12 cellular contexts compared by ENCODE assay signal in the genomic region with DNA sequence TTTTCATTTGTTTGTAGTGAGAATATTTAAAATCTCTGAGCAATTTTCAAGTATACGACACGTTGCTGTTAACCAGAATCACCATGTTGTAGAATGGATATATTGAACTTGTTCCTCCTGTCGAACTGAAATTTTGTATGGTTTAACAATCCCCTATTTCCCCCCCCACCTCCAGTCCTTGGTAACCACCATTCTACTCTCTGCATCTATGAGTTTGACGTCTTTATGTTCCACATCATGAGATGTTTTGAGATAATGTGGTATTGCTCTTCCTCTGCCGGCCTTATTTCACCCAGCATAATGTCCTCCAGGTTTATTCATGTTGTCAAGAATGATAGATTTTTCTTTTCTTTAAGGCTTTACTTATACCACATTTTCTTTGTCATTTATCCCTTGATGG.
"Had no signal": no experiment of that assay in that cellular context is flagged by ENCODE, and none has a peak within 500 bp of the region (broad histone marks: within the 10 kb centered on the region; RNA-seq: fewer than 3 reads in every experiment).

No MANE protein-coding gene starts in this region.

- H3K36me3 Mint-ChIP-seq: brain had no signal

- H3K4me3 Mint-ChIP-seq: brain had no signal

- H3K27ac Mint-ChIP-seq: brain had no signal

- DNase-seq: activated CD4-positive, alpha-beta T cell treated with anti-CD3 and anti-CD28 coated beads, Interleukin-2, amount 50 U/mL, for 1 hour; activated gamma-delta T cell; amygdala; cerebellar nuclear complex; dermis blood vessel endothelial cell; hippocampal formation; retina; stimulated activated CD4-positive, alpha-beta T cell treated with anti-CD3 and anti-CD28 coated beads, Interleukin-15, amount 100 ng/mL, for 24 hours; stimulated activated CD4-positive, alpha-beta T cell treated with anti-CD3 and anti-CD28 coated beads, Interleukin-4, amount 100 ng/mL, for 4 hours; tibial artery; uterus had no signal
